Comparison of ENCODE assay signal across 30 cellular contexts in genomic region chr22:43227231-43227630, GRCh38. TPM values are rescaled to one million over a fixed set of nuclear protein-coding genes. Genes with fewer than 3 reads are reported as not detected.
A peak's percentile ranks its signal among the peaks of the same experiment; 100 is the strongest.
DNase-seq lines count a peak whose midpoint lies in the region; FAIRE-seq and TF ChIP-seq lines count a peak whose summit lies in the region.
"Had no signal": no experiment of that assay in that cellular context is flagged by ENCODE, and none has a peak within 500 bp of the region (broad histone marks: within the 10 kb centered on the region; RNA-seq: fewer than 3 reads in every experiment).

No MANE protein-coding gene starts in this region.

- H4K20me1 ChIP-seq in BLaER1 = no peaks in the 10 kb centered on the region

- in situ Hi-C loops in astrocyte of the spinal cord (cut with HindIII; ENCODE audit: low sequenced_read_pairs) = no loop called here

- H3K4me3 ChIP-seq in BLaER1 = no peak overlapping the region
- no peak overlapping the region for H3K4me3 ChIP-seq in astrocyte of the spinal cord (ENCODE audit: low read depth, low read length)
- H3K4me3 ChIP-seq: dorsolateral prefrontal cortex, esophagus squamous epithelium, gastrocnemius medialis, lower lobe of right lung, skin epidermis, suprapubic skin, upper lobe of left lung had no signal

- H3K4me1 Mint-ChIP-seq in neural crest cell = peaks cover 33% of the 10 kb centered on the region

- TF ChIP-seq CTCF in astrocyte of the spinal cord (IDR thresholded peaks at IDR 0.05; ENCODE audit: low read depth, low read length) (no peak), neural crest cell (conservative IDR thresholded peaks at IDR 0.05) (no peak)

- H3K27ac Mint-ChIP-seq in neural crest cell (ENCODE audit: unreplicated experiment) = peak overlapping the region; percentile 71
- H3K27ac Mint-ChIP-seq: activated CD4-positive, alpha-beta memory T cell treated with anti-CD3 and anti-CD28 coated beads for 36 hours; activated naive CD4-positive, alpha-beta T cell treated with anti-CD3 and anti-CD28 coated beads for 36 hours; CD4-positive, CD25-positive, alpha-beta regulatory T cell; HFFc6 had no signal

- H3K4me3 Mint-ChIP-seq in neural crest cell = no peak overlapping the region
- H3K4me3 Mint-ChIP-seq: activated CD4-positive, alpha-beta memory T cell treated with anti-CD3 and anti-CD28 coated beads for 36 hours; activated naive CD4-positive, alpha-beta T cell treated with anti-CD3 and anti-CD28 coated beads for 36 hours; CD4-positive, CD25-positive, alpha-beta regulatory T cell; HFFc6; T-helper 17 cell had no signal

- FAIRE-seq in H54 (lab: Jason Lieb, UNC) = no peak
- FAIRE-seq: D721Med, endometrium, GM12891, TTC549 had no signal

- H3K27me3 Mint-ChIP-seq in neural crest cell (ENCODE audit: low read depth) = no peaks in the 10 kb centered on the region
- H3K27me3 Mint-ChIP-seq: activated CD4-positive, alpha-beta memory T cell treated with anti-CD3 and anti-CD28 coated beads for 36 hours had no signal

- TF ChIP-seq POLR2A in H54 (IDR thresholded peaks at IDR 0.05; ENCODE audit: low read depth, low read length) = no peak

- H3K4me2 ChIP-seq in BLaER1 = peak overlapping the region; percentile 70

- peaks cover 75% of the 10 kb centered on the region for H3K4me1 ChIP-seq in BLaER1
- H3K4me1 ChIP-seq: gastrocnemius medialis had no signal

- peak overlapping the region; percentile 36; the same call in 1 of the 2 replicates for H3K9ac ChIP-seq in BLaER1

- no peaks in the 10 kb centered on the region for H3K27me3 ChIP-seq in BLaER1
- H3K27me3 ChIP-seq: dorsolateral prefrontal cortex, upper lobe of left lung had no signal

- H3K9me3 Mint-ChIP-seq in neural crest cell = no peaks in the 10 kb centered on the region
- H3K9me3 Mint-ChIP-seq: activated CD4-positive, alpha-beta memory T cell treated with anti-CD3 and anti-CD28 coated beads for 36 hours; activated naive CD4-positive, alpha-beta T cell treated with anti-CD3 and anti-CD28 coated beads for 36 hours; CD4-positive, CD25-positive, alpha-beta regulatory T cell; HFFc6; naive thymus-derived CD8-positive, alpha-beta T cell had no signal

- peak; percentile 13 for DNase-seq in EH (ENCODE audit: low read depth)
- peak; percentile 17 for DNase-seq in astrocyte of the spinal cord (ENCODE audit: low read depth, low spot score)
- DNase-seq in neural crest cell (ENCODE audit: low read depth, low spot score) = no peak
- DNase-seq in activated CD4-positive, CD25-positive, alpha-beta regulatory T cell treated with anti-CD3 and anti-CD28 coated beads, Interleukin-2, amount 50 U/mL, for 72 hours = no peak
- DNase-seq in H54 (ENCODE audit: insufficient read length, low spot score) = no peak
- no peak for DNase-seq in cardiac septum (ENCODE audit: low spot score)
- DNase-seq: activated CD4-positive, alpha-beta memory T cell treated with anti-CD3 and anti-CD28 coated beads for 36 hours; activated naive CD4-positive, alpha-beta T cell treated with anti-CD3 and anti-CD28 coated beads for 36 hours; CD4-positive, CD25-positive, alpha-beta regulatory T cell; cerebellar nuclear complex; dorsolateral prefrontal cortex; esophagus squamous epithelium; gastrocnemius medialis; HFFc6; lower lobe of right lung; naive thymus-derived CD8-positive, alpha-beta T cell; NCI-H1092; NCI-H1694 treated with DMSO at 0.1 percent for 48 hours; NCI-H524 treated with DMSO at 0.1 percent for 48 hours; PC-3; stimulated activated naive CD4-positive, alpha-beta T cell treated with Interleukin-2 at 50 U/mL for 16 hours; T-helper 17 cell had no signal

- 0 out of 2 replicates have a peak overlapping the region, but pooled peaks have one; percentile 22 for H3K27ac ChIP-seq in BLaER1
- H3K27ac ChIP-seq: dorsolateral prefrontal cortex, esophagus squamous epithelium, gastrocnemius medialis, lower lobe of right lung, skin epidermis, suprapubic skin, upper lobe of left lung had no signal

- H3K9me3 ChIP-seq in BLaER1 = no peaks in the 10 kb centered on the region
- H3K9me3 ChIP-seq: esophagus squamous epithelium, gastrocnemius medialis, lower lobe of right lung, suprapubic skin, upper lobe of left lung had no signal

- no peaks in the 10 kb centered on the region for H3K36me3 ChIP-seq in BLaER1
- H3K36me3 ChIP-seq: esophagus squamous epithelium, gastrocnemius medialis, lower lobe of right lung, suprapubic skin, upper lobe of left lung had no signal

- H3K36me3 Mint-ChIP-seq in neural crest cell (ENCODE audit: low read depth) = no peaks in the 10 kb centered on the region
- H3K36me3 Mint-ChIP-seq: activated CD4-positive, alpha-beta memory T cell treated with anti-CD3 and anti-CD28 coated beads for 36 hours; CD4-positive, CD25-positive, alpha-beta regulatory T cell; naive thymus-derived CD8-positive, alpha-beta T cell had no signal

- intact Hi-C loops in cardiac septum (cut with DNase I) = no loop called here

RNA-seq across cellular contexts. Expression of gene TTLL12, which starts 40.3 kb away (rescaled TPM):
- total RNA-seq in neural crest cell = 72.4 and 73.8 TPM in 2 replicates
- total RNA-seq in cardiac septum = 11.3 TPM

Comparison
In these comparisons a context has a peak if more than half of its experiments do, and no peak if none do; other contexts are left out.
1. DNase-seq: peak in EH (single experiment) and astrocyte of the spinal cord (single experiment); none in neural crest cell (single experiment), activated CD4-positive, CD25-positive, alpha-beta regulatory T cell treated with anti-CD3 and anti-CD28 coated beads, Interleukin-2, amount 50 U/mL, for 72 hours (single experiment), H54 (single experiment) and cardiac septum (single experiment).